Comparison of ENCODE assay signal across 8 cellular contexts in the genomic region with DNA sequence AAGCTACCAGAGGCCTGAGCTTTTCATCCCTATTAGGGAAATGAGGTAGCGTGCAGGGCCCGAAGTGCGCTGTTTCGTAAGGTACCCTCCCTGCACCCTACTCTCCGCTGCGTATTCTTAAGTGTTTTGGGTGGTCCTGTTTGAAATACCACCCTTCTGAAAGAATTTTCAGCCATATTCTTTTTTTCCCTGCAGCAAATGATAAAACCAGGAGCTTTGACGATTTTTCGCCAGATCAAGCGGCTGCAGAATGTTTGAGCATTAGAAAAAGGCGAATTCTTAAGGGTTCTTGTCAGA. TPM values are rescaled to one million over a fixed set of nuclear protein-coding genes. Genes with fewer than 3 reads are reported as not detected.
DNase-seq lines count a peak whose midpoint lies in the region; ATAC-seq and TF ChIP-seq lines count a peak whose summit lies in the region.

No MANE protein-coding gene starts in this region.

- H3K4me1 ChIP-seq in Peyer's patch: peaks cover 0 to 45% (median 10%) of the 10 kb centered on the region in 4 donors
- peaks cover 23 to 31% of the 10 kb centered on the region in 2 donors for H3K4me1 ChIP-seq in duodenal mucosa (ENCODE audit: control insufficient read depth in 1 of 2, insufficient read depth in 2 of 2, low read length in 2 of 2)
- H3K4me1 ChIP-seq in mucosa of rectum (ENCODE audit: control insufficient read depth in 2 of 2, insufficient read depth in 2 of 2, low read length in 2 of 2): peaks cover 14 to 33% of the 10 kb centered on the region in 2 donors

- DNase-seq in Peyer's patch (peak in 1 of 3 donors; percentile 75), NCI-H226 (no peak), SW480 (ENCODE audit: low spot score) (no peak)

- H3K9me3 ChIP-seq in Peyer's patch (no peaks in the 10 kb centered on the region), duodenal mucosa (ENCODE audit: control insufficient read depth in 1 of 2, low read length in 2 of 2) (no peaks in the 10 kb centered on the region), mucosa of rectum (ENCODE audit: control insufficient read depth in 2 of 2, low read length in 2 of 2) (no peaks in the 10 kb centered on the region)

- H3K4me3 ChIP-seq in Peyer's patch (peak overlapping the region; percentile 69 to 88 (median 83)), duodenal mucosa (ENCODE audit: low read depth in 1 of 2, low read length in 2 of 2) (peak overlapping the region; percentile 99), mucosa of rectum (ENCODE audit: low read length in 2 of 2) (peak overlapping the region; percentile 98 to 100)

- H3K27me3 ChIP-seq in Peyer's patch (no peaks in the 10 kb centered on the region), duodenal mucosa (ENCODE audit: control insufficient read depth in 1 of 2, insufficient read depth in 2 of 2, low read length in 2 of 2) (no peaks in the 10 kb centered on the region), mucosa of rectum (ENCODE audit: control insufficient read depth in 2 of 2, insufficient read depth in 2 of 2, low read length in 2 of 2) (no peaks in the 10 kb centered on the region)

- no peak for TF ChIP-seq POLR2A in Peyer's patch (IDR thresholded peaks at IDR 0.05)

- TF ChIP-seq CTCF in Peyer's patch (IDR thresholded peaks at IDR 0.05): no peak

- peak overlapping the region; percentile 98 to 99 for H3K9ac ChIP-seq in duodenal mucosa (ENCODE audit: low read depth in 1 of 2, low read length in 2 of 2)
- peak overlapping the region; percentile 96 to 99 for H3K9ac ChIP-seq in mucosa of rectum (ENCODE audit: low read depth in 1 of 2, low read length in 2 of 2)

- H3K27ac ChIP-seq in Peyer's patch (peak overlapping the region; percentile 91 to 99 (median 96)), duodenal mucosa (ENCODE audit: low read depth, low read length) (peak overlapping the region; percentile 90), mucosa of rectum (ENCODE audit: low read depth in 2 of 2, low read length in 2 of 2) (peak overlapping the region; percentile 95 to 98)

- no peaks in the 10 kb centered on the region for H3K36me3 ChIP-seq in Peyer's patch
- H3K36me3 ChIP-seq in duodenal mucosa (ENCODE audit: control insufficient read depth in 1 of 2, insufficient read depth in 2 of 2, low read length in 2 of 2): no peaks in the 10 kb centered on the region
- peaks cover 0 to 2% of the 10 kb centered on the region in 2 donors for H3K36me3 ChIP-seq in mucosa of rectum (ENCODE audit: control insufficient read depth in 2 of 2, insufficient read depth in 2 of 2, low read length in 2 of 2)

- ATAC-seq in GM18867 (IDR thresholded peaks at IDR 0.05; ENCODE audit: unreplicated experiment) (peak; percentile 16), HG02884 (IDR thresholded peaks at IDR 0.05; ENCODE audit: unreplicated experiment) (no peak), HG02973 (IDR thresholded peaks at IDR 0.05; ENCODE audit: unreplicated experiment) (no peak)

RNA-seq across cellular contexts. Expression of gene RSBN1L, which starts 1.2 kb away (rescaled TPM):
- 10 to 100 TPM; 18.9 to 57.8 (median 23.6) TPM for total RNA-seq in Peyer's patch
